Comparison of ENCODE assay signal across 17 cellular contexts in the genomic region with DNA sequence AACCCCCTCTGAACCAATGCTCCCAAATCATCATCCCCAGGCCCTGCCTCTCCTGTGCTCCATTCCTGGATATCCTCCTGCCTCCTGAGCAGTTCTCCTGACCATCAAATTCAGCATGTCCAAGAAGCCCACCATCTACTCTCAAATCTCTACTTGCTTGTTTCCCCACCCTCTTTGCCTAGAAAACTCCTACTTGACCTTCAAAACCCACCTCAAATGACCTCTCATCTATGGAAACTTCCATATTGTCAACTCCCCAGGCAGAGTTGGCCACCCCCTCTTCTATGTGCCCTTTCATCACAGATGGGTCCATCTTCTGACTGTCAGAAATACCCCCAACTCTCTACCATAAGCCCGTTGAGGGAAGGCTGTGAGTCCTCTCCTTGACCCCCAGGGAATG. TPM values are rescaled to one million over a fixed set of nuclear protein-coding genes. Genes with fewer than 3 reads are reported as not detected.
"Had no signal": no experiment of that assay in that cellular context is flagged by ENCODE, and none has a peak within 500 bp of the region (broad histone marks: within the 10 kb centered on the region; RNA-seq: fewer than 3 reads in every experiment).

No MANE protein-coding gene starts in this region.

- H3K36me3 ChIP-seq: ascending aorta, gastroesophageal sphincter, right lobe of liver, upper lobe of right lung, WERI-Rb-1 had no signal

- H3K27ac ChIP-seq: ascending aorta, gastroesophageal sphincter, psoas muscle, right lobe of liver, upper lobe of right lung had no signal

- H3K4me1 ChIP-seq: upper lobe of right lung had no signal

- H3K4me2 ChIP-seq: smooth muscle cell had no signal

- H3K4me3 ChIP-seq: ascending aorta, gastroesophageal sphincter, psoas muscle, right lobe of liver, smooth muscle cell, upper lobe of right lung had no signal

- H3K27me3 ChIP-seq: ascending aorta, dorsolateral prefrontal cortex, right lobe of liver had no signal

- H3K27me3 Mint-ChIP-seq: activated CD4-positive, alpha-beta T cell treated with anti-CD3 and anti-CD28 coated beads for 36 hours had no signal

- H3K36me3 Mint-ChIP-seq: naive thymus-derived CD8-positive, alpha-beta T cell had no signal

- H3K9me3 Mint-ChIP-seq: activated CD4-positive, alpha-beta memory T cell treated with anti-CD3 and anti-CD28 coated beads, Interleukin-2, amount 10 ng/mL, durations not matched to agents 7 days and 5 days; naive thymus-derived CD8-positive, alpha-beta T cell; stimulated activated naive CD8-positive, alpha-beta T cell treated with anti-CD3 and anti-CD28 coated beads, Interleukin-15, amount 100 ng/mL, for 72 hours had no signal

- DNase-seq: activated CD4-positive, alpha-beta memory T cell treated with anti-CD3 and anti-CD28 coated beads, Interleukin-2, amount 10 ng/mL, durations not matched to agents 7 days and 5 days; activated CD4-positive, alpha-beta T cell treated with anti-CD3 and anti-CD28 coated beads for 36 hours; activated naive CD4-positive, alpha-beta T cell; dorsolateral prefrontal cortex; mammary epithelial cell; naive thymus-derived CD8-positive, alpha-beta T cell; psoas muscle; right lobe of liver; stimulated activated CD4-positive, alpha-beta T cell treated with anti-CD3 and anti-CD28 coated beads, Interleukin-4, amount 100 ng/mL, for 4 hours; stimulated activated naive CD8-positive, alpha-beta T cell treated with anti-CD3 and anti-CD28 coated beads, Interleukin-15, amount 100 ng/mL, for 72 hours; T-helper 17 cell; upper lobe of right lung had no signal

- H3K27ac Mint-ChIP-seq: activated CD4-positive, alpha-beta memory T cell treated with anti-CD3 and anti-CD28 coated beads, Interleukin-2, amount 10 ng/mL, durations not matched to agents 7 days and 5 days; activated CD4-positive, alpha-beta T cell treated with anti-CD3 and anti-CD28 coated beads for 36 hours; stimulated activated naive CD8-positive, alpha-beta T cell treated with anti-CD3 and anti-CD28 coated beads, Interleukin-15, amount 100 ng/mL, for 72 hours; T-helper 17 cell had no signal

- ATAC-seq: activated CD4-positive, alpha-beta T cell treated with anti-CD3 and anti-CD28 coated beads for 36 hours; gastroesophageal sphincter; left lobe of liver; naive thymus-derived CD8-positive, alpha-beta T cell; psoas muscle; right lobe of liver; stimulated activated naive CD8-positive, alpha-beta T cell treated with anti-CD3 and anti-CD28 coated beads, Interleukin-15, amount 100 ng/mL, for 72 hours; T-helper 17 cell; upper lobe of right lung had no signal

- H3K4me3 Mint-ChIP-seq: activated CD4-positive, alpha-beta memory T cell treated with anti-CD3 and anti-CD28 coated beads, Interleukin-2, amount 10 ng/mL, durations not matched to agents 7 days and 5 days; activated CD4-positive, alpha-beta T cell treated with anti-CD3 and anti-CD28 coated beads for 36 hours; stimulated activated naive CD8-positive, alpha-beta T cell treated with anti-CD3 and anti-CD28 coated beads, Interleukin-15, amount 100 ng/mL, for 72 hours; T-helper 17 cell had no signal

- H3K9me3 ChIP-seq: ascending aorta, gastroesophageal sphincter, psoas muscle, right lobe of liver, upper lobe of right lung had no signal

RNA-seq across cellular contexts. Expression of a gene that starts 16.8 kb away (rescaled TPM):
- total RNA-seq: left lobe of liver had no signal

RNA-seq across cellular contexts. Expression of a gene that starts 43.5 kb away (rescaled TPM):
- total RNA-seq: activated CD4-positive, alpha-beta memory T cell treated with anti-CD3 and anti-CD28 coated beads, Interleukin-2, amount 10 ng/mL, durations not matched to agents 7 days and 5 days; naive thymus-derived CD8-positive, alpha-beta T cell; T-helper 17 cell had no signal
